In the genomic region with DNA sequence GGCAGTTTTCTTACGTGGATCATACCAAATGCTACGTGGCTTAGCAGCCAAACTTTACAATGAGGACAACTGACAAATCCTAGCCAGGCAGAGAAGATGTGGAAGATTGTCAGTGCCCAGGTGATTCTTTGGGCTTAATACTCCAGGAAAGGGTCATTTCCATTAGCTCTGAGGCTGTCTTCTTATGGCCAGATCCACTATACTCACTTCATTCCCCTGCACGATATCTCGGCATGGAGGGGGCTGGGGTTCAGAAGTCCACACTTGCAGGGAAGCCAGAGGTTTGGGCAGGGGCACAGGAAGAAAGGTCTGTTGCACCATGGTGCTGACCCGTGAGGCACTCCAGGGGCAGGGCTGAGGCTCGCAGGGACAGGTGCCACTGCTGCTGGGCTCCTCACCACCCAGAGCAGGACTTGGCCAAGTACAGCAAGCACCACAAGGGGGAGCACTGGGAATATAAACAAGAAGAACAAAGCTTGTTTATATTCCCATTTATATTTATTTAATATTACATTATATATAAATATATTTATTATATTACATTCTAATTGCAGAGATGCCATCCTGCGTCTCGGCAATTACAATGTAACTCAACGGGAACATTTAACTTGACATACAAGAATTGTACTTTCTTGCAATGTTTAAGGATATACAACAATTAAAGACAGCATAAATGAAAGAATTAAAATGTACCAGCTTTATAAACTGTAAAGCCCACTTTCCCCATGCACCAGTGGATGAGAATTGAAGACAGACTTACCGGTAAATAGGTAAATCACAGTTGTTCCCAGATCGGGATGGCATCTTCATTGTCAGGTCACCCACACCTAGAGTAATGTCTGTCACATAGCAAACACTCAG, we compare ENCODE assay signal across 9 cellular contexts. TPM values are rescaled to one million over a fixed set of nuclear protein-coding genes. Genes with fewer than 3 reads are reported as not detected.
DNase-seq lines count a peak whose midpoint lies in the region; ATAC-seq, FAIRE-seq and TF ChIP-seq lines count a peak whose summit lies in the region.
"Had no signal": no experiment of that assay in that cellular context is flagged by ENCODE, and none has a peak within 500 bp of the region (broad histone marks: within the 10 kb centered on the region; RNA-seq: fewer than 3 reads in every experiment).

No MANE protein-coding gene starts in this region.

- no peak overlapping the region for H3K27ac Mint-ChIP-seq in glutamatergic neuron (ENCODE audit: unreplicated experiment)
- H3K27ac Mint-ChIP-seq in progenitor cell of endocrine pancreas: no peak overlapping the region

- H3K27ac ChIP-seq in Karpas-422 (ENCODE audit: low read length): no peak overlapping the region
- no peak overlapping the region for H3K27ac ChIP-seq in uterus

- no peaks in the 10 kb centered on the region for H4K20me1 ChIP-seq in Karpas-422 (ENCODE audit: insufficient read depth, low read depth, low read length)

- H3K36me3 ChIP-seq in Karpas-422 (ENCODE audit: insufficient read depth, low read length): no peaks in the 10 kb centered on the region
- no peaks in the 10 kb centered on the region for H3K36me3 ChIP-seq in uterus

- H3K27me3 ChIP-seq in Karpas-422 (ENCODE audit: low read length) (no peaks in the 10 kb centered on the region), uterus (no peaks in the 10 kb centered on the region)

- H2AFZ ChIP-seq in Karpas-422 (ENCODE audit: low read length): no peak overlapping the region

- H3K4me3 Mint-ChIP-seq in glutamatergic neuron (ENCODE audit: unreplicated experiment): no peak overlapping the region
- H3K4me3 Mint-ChIP-seq in progenitor cell of endocrine pancreas (ENCODE audit: low read depth): no peak overlapping the region

- H3K9me3 Mint-ChIP-seq in glutamatergic neuron (ENCODE audit: unreplicated experiment): no peaks in the 10 kb centered on the region
- no peaks in the 10 kb centered on the region for H3K9me3 Mint-ChIP-seq in progenitor cell of endocrine pancreas (ENCODE audit: low read depth)

- ATAC-seq in GM18867 (IDR thresholded peaks at IDR 0.05; ENCODE audit: unreplicated experiment): peak; percentile 75
- peak; percentile 95 for ATAC-seq in SK-N-SH treated with all-trans-retinoic acid at 6 μM for 48 hours

- no peaks in the 10 kb centered on the region for H3K4me1 ChIP-seq in Karpas-422 (ENCODE audit: low read length)
- no peaks in the 10 kb centered on the region for H3K4me1 ChIP-seq in uterus

- DNase-seq in Karpas-422 (peak; percentile 78), glutamatergic neuron (peak; percentile 75), progenitor cell of endocrine pancreas (ENCODE audit: low spot score, unreplicated experiment) (peak; percentile 49), uterus (peak; percentile 56 to 70)
- DNase-seq in activated naive CD4-positive, alpha-beta T cell (lab: John Stamatoyannopoulos, UW): peak in 3 of 4 experiments; percentile 4 to 14 (median 14)

- H3K9ac ChIP-seq in Karpas-422 (ENCODE audit: low read length): no peak overlapping the region

- no peaks in the 10 kb centered on the region for H3K9me2 ChIP-seq in Karpas-422 (replicated peaks; ENCODE audit: insufficient read depth, low read length)

- H3K4me2 ChIP-seq in Karpas-422 (ENCODE audit: low read depth, low read length, poor library complexity, severe bottlenecking): no peak overlapping the region

- TF ChIP-seq POLR2A in uterus (IDR thresholded peaks at IDR 0.05): no peak

- intact Hi-C loops in uterus (cut with DNase I; ENCODE audit: low total_unique reads): no loop called here

- H3K4me1 Mint-ChIP-seq in glutamatergic neuron (ENCODE audit: low read depth, unreplicated experiment) (peaks cover 5% of the 10 kb centered on the region), progenitor cell of endocrine pancreas (ENCODE audit: low read depth) (no peaks in the 10 kb centered on the region)

- H3K4me3 ChIP-seq in Karpas-422 (ENCODE audit: low read length): no peak overlapping the region
- no peak overlapping the region for H3K4me3 ChIP-seq in uterus

- FAIRE-seq in A204.1 (lab: Jason Lieb, UNC): peak; percentile 78

- TF ChIP-seq CTCF in glutamatergic neuron (IDR thresholded peaks at IDR 0.05; ENCODE audit: partially characterized antibody, unreplicated experiment): peak; percentile 77
- peak; percentile 85 for TF ChIP-seq CTCF in progenitor cell of endocrine pancreas (IDR thresholded peaks at IDR 0.05; ENCODE audit: unreplicated experiment)
- peak; percentile 35 to 69 (median 54) for TF ChIP-seq CTCF in uterus (IDR thresholded peaks at IDR 0.05)

- H3K9me3 ChIP-seq in Karpas-422 (ENCODE audit: low read length) (no peaks in the 10 kb centered on the region), uterus (no peaks in the 10 kb centered on the region)

- H3K79me2 ChIP-seq in Karpas-422 (ENCODE audit: low read length): no peaks in the 10 kb centered on the region

- H3K27me3 Mint-ChIP-seq in glutamatergic neuron (ENCODE audit: unreplicated experiment): peaks cover 2% of the 10 kb centered on the region
- peaks cover 2% of the 10 kb centered on the region for H3K27me3 Mint-ChIP-seq in progenitor cell of endocrine pancreas

- no peaks in the 10 kb centered on the region for H3K36me3 Mint-ChIP-seq in glutamatergic neuron (ENCODE audit: unreplicated experiment)
- no peaks in the 10 kb centered on the region for H3K36me3 Mint-ChIP-seq in progenitor cell of endocrine pancreas (ENCODE audit: insufficient read depth)

TF ChIP-seq in SK-N-SH treated with all-trans-retinoic acid at 6 μM for 48 hours, 23 proteins besides CTCF, POLR2A, EP300 and RAD21:
- no peak for TF ChIP-seq TOX (CRISPR knock-in tag; IDR thresholded peaks at IDR 0.05; ENCODE audit: borderline replicate concordance)
- TF ChIP-seq, protein P1, sequence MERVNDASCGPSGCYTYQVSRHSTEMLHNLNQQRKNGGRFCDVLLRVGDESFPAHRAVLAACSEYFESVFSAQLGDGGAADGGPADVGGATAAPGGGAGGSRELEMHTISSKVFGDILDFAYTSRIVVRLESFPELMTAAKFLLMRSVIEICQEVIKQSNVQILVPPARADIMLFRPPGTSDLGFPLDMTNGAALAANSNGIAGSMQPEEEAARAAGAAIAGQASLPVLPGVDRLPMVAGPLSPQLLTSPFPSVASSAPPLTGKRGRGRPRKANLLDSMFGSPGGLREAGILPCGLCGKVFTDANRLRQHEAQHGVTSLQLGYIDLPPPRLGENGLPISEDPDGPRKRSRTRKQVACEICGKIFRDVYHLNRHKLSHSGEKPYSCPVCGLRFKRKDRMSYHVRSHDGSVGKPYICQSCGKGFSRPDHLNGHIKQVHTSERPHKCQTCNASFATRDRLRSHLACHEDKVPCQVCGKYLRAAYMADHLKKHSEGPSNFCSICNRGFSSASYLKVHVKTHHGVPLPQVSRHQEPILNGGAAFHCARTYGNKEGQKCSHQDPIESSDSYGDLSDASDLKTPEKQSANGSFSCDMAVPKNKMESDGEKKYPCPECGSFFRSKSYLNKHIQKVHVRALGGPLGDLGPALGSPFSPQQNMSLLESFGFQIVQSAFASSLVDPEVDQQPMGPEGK (CRISPR knock-in tag; IDR thresholded peaks at IDR 0.05; ENCODE audit: borderline replicate concordance): no peak
- no peak for TF ChIP-seq OSR1 (CRISPR knock-in tag; IDR thresholded peaks at IDR 0.05)
- TF ChIP-seq ISL1 (CRISPR knock-in tag; IDR thresholded peaks at IDR 0.05): no peak
- TF ChIP-seq, protein P2, sequence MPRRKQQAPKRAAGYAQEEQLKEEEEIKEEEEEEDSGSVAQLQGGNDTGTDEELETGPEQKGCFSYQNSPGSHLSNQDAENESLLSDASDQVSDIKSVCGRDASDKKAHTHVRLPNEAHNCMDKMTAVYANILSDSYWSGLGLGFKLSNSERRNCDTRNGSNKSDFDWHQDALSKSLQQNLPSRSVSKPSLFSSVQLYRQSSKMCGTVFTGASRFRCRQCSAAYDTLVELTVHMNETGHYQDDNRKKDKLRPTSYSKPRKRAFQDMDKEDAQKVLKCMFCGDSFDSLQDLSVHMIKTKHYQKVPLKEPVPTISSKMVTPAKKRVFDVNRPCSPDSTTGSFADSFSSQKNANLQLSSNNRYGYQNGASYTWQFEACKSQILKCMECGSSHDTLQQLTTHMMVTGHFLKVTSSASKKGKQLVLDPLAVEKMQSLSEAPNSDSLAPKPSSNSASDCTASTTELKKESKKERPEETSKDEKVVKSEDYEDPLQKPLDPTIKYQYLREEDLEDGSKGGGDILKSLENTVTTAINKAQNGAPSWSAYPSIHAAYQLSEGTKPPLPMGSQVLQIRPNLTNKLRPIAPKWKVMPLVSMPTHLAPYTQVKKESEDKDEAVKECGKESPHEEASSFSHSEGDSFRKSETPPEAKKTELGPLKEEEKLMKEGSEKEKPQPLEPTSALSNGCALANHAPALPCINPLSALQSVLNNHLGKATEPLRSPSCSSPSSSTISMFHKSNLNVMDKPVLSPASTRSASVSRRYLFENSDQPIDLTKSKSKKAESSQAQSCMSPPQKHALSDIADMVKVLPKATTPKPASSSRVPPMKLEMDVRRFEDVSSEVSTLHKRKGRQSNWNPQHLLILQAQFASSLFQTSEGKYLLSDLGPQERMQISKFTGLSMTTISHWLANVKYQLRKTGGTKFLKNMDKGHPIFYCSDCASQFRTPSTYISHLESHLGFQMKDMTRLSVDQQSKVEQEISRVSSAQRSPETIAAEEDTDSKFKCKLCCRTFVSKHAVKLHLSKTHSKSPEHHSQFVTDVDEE (CRISPR knock-in tag; IDR thresholded peaks at IDR 0.05): no peak
- TF ChIP-seq RARB (CRISPR knock-in tag; IDR thresholded peaks at IDR 0.05): no peak
- no peak for TF ChIP-seq ARNTL (CRISPR knock-in tag; IDR thresholded peaks at IDR 0.05; ENCODE audit: borderline replicate concordance, low read depth)
- TF ChIP-seq SNAI2 (CRISPR knock-in tag; IDR thresholded peaks at IDR 0.05): no peak
- no peak for TF ChIP-seq ZNF70 (CRISPR knock-in tag; IDR thresholded peaks at IDR 0.05)
- no peak for TF ChIP-seq GLIS3 (CRISPR knock-in tag; IDR thresholded peaks at IDR 0.05)
- no peak for TF ChIP-seq ESRRG (CRISPR knock-in tag; IDR thresholded peaks at IDR 0.05)
- no peak for TF ChIP-seq BACH2 (CRISPR knock-in tag; IDR thresholded peaks at IDR 0.05; ENCODE audit: borderline replicate concordance)

RNA-seq across cellular contexts. Expression of a gene that starts 27.2 kb away (rescaled TPM):
- not detected in 2 replicates for total RNA-seq in Karpas-422 (2014; rRNA removed; shearing (Covaris generic); ENCODE audit: low replicate concordance)
- 3.8 TPM for total RNA-seq in glutamatergic neuron (ENCODE audit: unreplicated experiment)
- total RNA-seq in progenitor cell of endocrine pancreas: 7.4 and 8.0 TPM in 2 replicates
- 10 to 100 TPM in 1 of 4 donors, under 1 TPM in 1, not detected in 2; 0.21 to 25.6 TPM for total RNA-seq in uterus

RNA-seq across cellular contexts. Expression of a gene that starts 33.5 kb away (rescaled TPM):
- 21.8 and 42.3 TPM in 2 replicates for total RNA-seq in Karpas-422 (2014; rRNA removed; shearing (Covaris generic); ENCODE audit: low replicate concordance)
- total RNA-seq in glutamatergic neuron (ENCODE audit: unreplicated experiment) (15.5 TPM), progenitor cell of endocrine pancreas (67.4 and 81.6 TPM in 2 replicates), uterus (10 to 100 TPM in 1 of 4 donors, 1 to 10 TPM in 1, under 1 TPM in 1, not detected in 1; 0.26 to 28.6 (median 4.8) TPM)

RNA-seq across cellular contexts. Expression of a gene that starts 43.8 kb away (rescaled TPM):
- total RNA-seq in Karpas-422 (2014; rRNA removed; shearing (Covaris generic); ENCODE audit: low replicate concordance): not detected in 2 replicates
- total RNA-seq in glutamatergic neuron (ENCODE audit: unreplicated experiment) (not detected), progenitor cell of endocrine pancreas (not detected in 2 replicates), uterus (not detected)
- total RNA-seq: subcutaneous adipose tissue had no signal

Comparison
In these comparisons a context has a peak if more than half of its experiments do, and no peak if none do; other contexts are left out.
1. DNase-seq: peak in every context shown above with its lines; median percentile 78 in Karpas-422; 75 in glutamatergic neuron; 63 in uterus; 49 in progenitor cell of endocrine pancreas; 14 in activated naive CD4-positive, alpha-beta T cell.